In the genomic region with DNA sequence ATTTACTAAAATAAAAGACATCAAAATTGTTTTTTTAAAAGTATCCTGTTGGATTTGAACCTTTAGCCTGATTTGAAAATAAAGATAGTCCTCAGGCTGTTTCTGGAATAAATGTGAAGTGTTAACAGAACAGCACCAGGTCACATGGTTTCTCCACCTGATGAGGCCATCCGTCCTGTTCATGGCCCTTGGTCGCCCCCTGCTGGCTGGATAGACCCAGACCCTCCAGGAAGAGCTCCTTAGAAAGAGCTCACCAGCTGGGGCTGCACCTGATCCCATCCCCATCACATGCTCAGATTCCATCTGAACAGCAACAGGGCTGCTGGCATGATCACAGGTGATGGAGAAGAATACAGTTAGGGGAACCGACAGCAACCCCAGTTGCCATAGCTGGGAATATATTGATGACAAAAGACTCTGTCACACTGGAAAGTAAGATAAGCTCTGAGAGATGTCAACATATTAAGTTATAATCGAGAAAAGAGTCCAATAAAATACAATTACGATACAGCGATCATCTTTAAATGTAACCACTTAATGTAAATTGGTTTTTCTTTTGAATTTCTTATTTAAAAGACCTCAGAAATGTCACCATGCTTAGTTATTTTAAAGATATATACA, we compare ENCODE assay signal across 1 cellular context.
A peak's percentile ranks its signal among the peaks of the same experiment; 100 is the strongest.
TF ChIP-seq lines count a peak whose summit lies in the region.

No MANE protein-coding gene starts in this region.

TF ChIP-seq in Ishikawa, 13 proteins besides CTCF, POLR2A, EP300 and RAD21 (continued from another document):
- TF ChIP-seq, protein P1, sequence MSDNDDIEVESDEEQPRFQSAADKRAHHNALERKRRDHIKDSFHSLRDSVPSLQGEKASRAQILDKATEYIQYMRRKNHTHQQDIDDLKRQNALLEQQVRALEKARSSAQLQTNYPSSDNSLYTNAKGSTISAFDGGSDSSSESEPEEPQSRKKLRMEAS (IDR thresholded peaks at IDR 0.05) = peak; percentile 48
- no peak for TF ChIP-seq TAF1 (IDR thresholded peaks at IDR 0.05; ENCODE audit: low read depth)
- TF ChIP-seq EGR1 (IDR thresholded peaks at IDR 0.05) = no peak
- TF ChIP-seq FOXM1 (IDR thresholded peaks at IDR 0.05; ENCODE audit: borderline replicate concordance, low read depth) = no peak
- TF ChIP-seq, protein P2, sequence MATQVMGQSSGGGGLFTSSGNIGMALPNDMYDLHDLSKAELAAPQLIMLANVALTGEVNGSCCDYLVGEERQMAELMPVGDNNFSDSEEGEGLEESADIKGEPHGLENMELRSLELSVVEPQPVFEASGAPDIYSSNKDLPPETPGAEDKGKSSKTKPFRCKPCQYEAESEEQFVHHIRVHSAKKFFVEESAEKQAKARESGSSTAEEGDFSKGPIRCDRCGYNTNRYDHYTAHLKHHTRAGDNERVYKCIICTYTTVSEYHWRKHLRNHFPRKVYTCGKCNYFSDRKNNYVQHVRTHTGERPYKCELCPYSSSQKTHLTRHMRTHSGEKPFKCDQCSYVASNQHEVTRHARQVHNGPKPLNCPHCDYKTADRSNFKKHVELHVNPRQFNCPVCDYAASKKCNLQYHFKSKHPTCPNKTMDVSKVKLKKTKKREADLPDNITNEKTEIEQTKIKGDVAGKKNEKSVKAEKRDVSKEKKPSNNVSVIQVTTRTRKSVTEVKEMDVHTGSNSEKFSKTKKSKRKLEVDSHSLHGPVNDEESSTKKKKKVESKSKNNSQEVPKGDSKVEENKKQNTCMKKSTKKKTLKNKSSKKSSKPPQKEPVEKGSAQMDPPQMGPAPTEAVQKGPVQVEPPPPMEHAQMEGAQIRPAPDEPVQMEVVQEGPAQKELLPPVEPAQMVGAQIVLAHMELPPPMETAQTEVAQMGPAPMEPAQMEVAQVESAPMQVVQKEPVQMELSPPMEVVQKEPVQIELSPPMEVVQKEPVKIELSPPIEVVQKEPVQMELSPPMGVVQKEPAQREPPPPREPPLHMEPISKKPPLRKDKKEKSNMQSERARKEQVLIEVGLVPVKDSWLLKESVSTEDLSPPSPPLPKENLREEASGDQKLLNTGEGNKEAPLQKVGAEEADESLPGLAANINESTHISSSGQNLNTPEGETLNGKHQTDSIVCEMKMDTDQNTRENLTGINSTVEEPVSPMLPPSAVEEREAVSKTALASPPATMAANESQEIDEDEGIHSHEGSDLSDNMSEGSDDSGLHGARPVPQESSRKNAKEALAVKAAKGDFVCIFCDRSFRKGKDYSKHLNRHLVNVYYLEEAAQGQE (IDR thresholded peaks at IDR 0.05; ENCODE audit: low read depth) = no peak
